2 cellular contexts compared by ENCODE assay signal in genomic region chr7:43630466-43630865, GRCh38.
TF ChIP-seq lines count a peak whose summit lies in the region.

No MANE protein-coding gene starts in this region.

TF ChIP-seq in HCT116, 20 proteins besides CTCF, POLR2A, EP300 and RAD21:
- peak; percentile 43; the same call in 1 of the 2 replicates for TF ChIP-seq CEBPB (IDR thresholded peaks at IDR 0.05; ENCODE audit: low read depth)
- no peak for TF ChIP-seq JUND (IDR thresholded peaks at IDR 0.05)
- no peak for TF ChIP-seq POLR2AphosphoS5 (IDR thresholded peaks at IDR 0.05; ENCODE audit: low read depth, low read length)
- TF ChIP-seq FOSL1 (IDR thresholded peaks at IDR 0.05; ENCODE audit: low read depth), result no peak
- TF ChIP-seq EZH2 (IDR thresholded peaks at IDR 0.05), result no peak
- no peak for TF ChIP-seq ELF1 (IDR thresholded peaks at IDR 0.05; ENCODE audit: borderline replicate concordance, low read depth)
- no peak for TF ChIP-seq ZFX (IDR thresholded peaks at IDR 0.05)
- TF ChIP-seq SIN3A (IDR thresholded peaks at IDR 0.05; ENCODE audit: low read depth), result no peak

TF ChIP-seq in WTC11, 78 proteins besides CTCF, POLR2A, EP300 and RAD21:
- TF ChIP-seq ZNF138 (CRISPR knock-in tag; conservative IDR thresholded peaks at IDR 0.05), result no peak
- no peak for TF ChIP-seq NR1H2 (CRISPR knock-in tag; IDR thresholded peaks at IDR 0.05)
- TF ChIP-seq IRF1 (CRISPR knock-in tag; IDR thresholded peaks at IDR 0.05), result no peak
- no peak for TF ChIP-seq FOXP4 (CRISPR knock-in tag; IDR thresholded peaks at IDR 0.05)
- no peak for TF ChIP-seq MXD4 (CRISPR knock-in tag; IDR thresholded peaks at IDR 0.05; ENCODE audit: borderline replicate concordance)
- no peak for TF ChIP-seq GABPB1 (CRISPR knock-in tag; IDR thresholded peaks at IDR 0.05)
- no peak for TF ChIP-seq ZNF396 (CRISPR knock-in tag; IDR thresholded peaks at IDR 0.05; ENCODE audit: borderline replicate concordance)
- TF ChIP-seq ZNF532 (CRISPR knock-in tag; IDR thresholded peaks at IDR 0.05; ENCODE audit: borderline replicate concordance), result no peak
- no peak for TF ChIP-seq GRHL2 (CRISPR knock-in tag; IDR thresholded peaks at IDR 0.05; ENCODE audit: insufficient replicate concordance, severe bottlenecking)
- no peak for TF ChIP-seq CREB1 (CRISPR knock-in tag; IDR thresholded peaks at IDR 0.05)
- TF ChIP-seq HMGXB4 (CRISPR knock-in tag; IDR thresholded peaks at IDR 0.05), result no peak
- no peak for TF ChIP-seq ATF6 (CRISPR knock-in tag; IDR thresholded peaks at IDR 0.05)
- TF ChIP-seq ELF4 (CRISPR knock-in tag; IDR thresholded peaks at IDR 0.05; ENCODE audit: low read depth), result no peak
- TF ChIP-seq FOXP1 (CRISPR knock-in tag; IDR thresholded peaks at IDR 0.05; ENCODE audit: borderline replicate concordance), result no peak
- TF ChIP-seq ERG (CRISPR knock-in tag; IDR thresholded peaks at IDR 0.05), result no peak
- TF ChIP-seq IRF2 (CRISPR knock-in tag; IDR thresholded peaks at IDR 0.05; ENCODE audit: borderline replicate concordance, low read depth), result no peak
- no peak for TF ChIP-seq PRRX2 (CRISPR knock-in tag; IDR thresholded peaks at IDR 0.05)
- no peak for TF ChIP-seq ESRRA (CRISPR knock-in tag; IDR thresholded peaks at IDR 0.05; ENCODE audit: borderline replicate concordance)
- TF ChIP-seq MAX (CRISPR knock-in tag; IDR thresholded peaks at IDR 0.05), result no peak
- TF ChIP-seq CREM (CRISPR knock-in tag; IDR thresholded peaks at IDR 0.05), result no peak
TF ChIP-seq in WTC11: peak in this region for 0.
